8 cellular contexts compared by ENCODE assay signal in the genomic region with DNA sequence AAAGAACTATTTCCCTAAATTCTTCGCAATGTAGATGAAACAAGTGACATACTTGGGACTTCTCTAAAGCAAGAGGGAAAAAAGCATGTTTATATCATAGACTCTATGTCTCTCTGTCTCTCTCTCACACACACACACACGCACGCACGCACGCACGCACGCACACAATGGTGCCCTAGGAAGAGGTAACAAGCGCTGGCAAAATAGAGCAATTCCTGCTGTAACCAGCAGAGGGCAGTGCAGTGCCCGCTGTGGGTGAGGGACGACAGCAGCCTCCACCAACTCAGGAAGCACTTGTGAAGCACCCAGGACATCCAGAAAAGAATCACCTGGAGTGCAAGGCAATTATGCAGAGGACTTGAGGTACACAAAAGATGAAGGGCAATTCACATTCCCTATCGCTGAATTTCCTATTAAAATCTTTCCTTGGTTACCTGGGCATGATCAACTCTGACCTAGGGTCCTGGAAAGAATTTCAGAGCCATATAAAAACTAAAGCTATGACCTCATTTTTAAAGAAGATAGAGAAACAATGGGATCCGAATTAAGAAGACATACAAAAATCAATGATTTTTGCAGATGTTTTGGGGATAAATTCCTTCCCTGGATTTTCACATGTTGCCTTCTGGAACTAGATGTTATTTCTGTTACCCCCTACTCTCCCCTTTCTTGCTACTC.
DNase-seq lines count a peak whose midpoint lies in the region; ATAC-seq and TF ChIP-seq lines count a peak whose summit lies in the region.

No MANE protein-coding gene starts in this region.

- H3K27ac ChIP-seq in suprapubic skin = no peak overlapping the region

- no peaks in the 10 kb centered on the region for H3K36me3 Mint-ChIP-seq in neural crest cell (ENCODE audit: low read depth)

- H3K4me1 ChIP-seq in suprapubic skin = peaks cover 8% of the 10 kb centered on the region

- H3K27ac Mint-ChIP-seq in neural crest cell (ENCODE audit: unreplicated experiment) = no peak overlapping the region

- H3K9me3 Mint-ChIP-seq in neural crest cell = no peaks in the 10 kb centered on the region

- 30% methylated on average over 12 of the region's 12 CpGs for WGBS in suprapubic skin

- H3K27me3 Mint-ChIP-seq in neural crest cell (ENCODE audit: low read depth) = no peaks in the 10 kb centered on the region

- no peak overlapping the region for H3K4me3 Mint-ChIP-seq in neural crest cell

- peaks cover 23% of the 10 kb centered on the region for H3K4me1 Mint-ChIP-seq in neural crest cell

- H3K9me3 ChIP-seq in suprapubic skin = no peaks in the 10 kb centered on the region

- no peak overlapping the region for H3K4me3 ChIP-seq in suprapubic skin

- DNase-seq in COLO668 (lab: John Stamatoyannopoulos, UW; ENCODE audit: unreplicated experiment) (peak; percentile 67), NCI-H524 treated with DMSO at 0.1 percent for 48 hours (lab: John Stamatoyannopoulos, UW) (peak; percentile 30), neural crest cell (ENCODE audit: low read depth, low spot score) (peak; percentile 87), suprapubic skin (ENCODE audit: low spot score in 2 of 2) (peak in 1 of 2 donors; percentile 66)
- peak; percentile 34 to 65 (median 38) for DNase-seq in activated CD8-positive, alpha-beta memory T cell treated with anti-CD3 and anti-CD28 coated beads for 48 hours (ENCODE audit: low read depth in 2 of 3, low spot score in 2 of 3)

- ATAC-seq in GM19397 (IDR thresholded peaks at IDR 0.05; ENCODE audit: unreplicated experiment) (peak; percentile 87), HG03442 (IDR thresholded peaks at IDR 0.05; ENCODE audit: unreplicated experiment) (peak; percentile 92), esophagus mucosa (peak; percentile 80)

- TF ChIP-seq EP300 in suprapubic skin (IDR thresholded peaks at IDR 0.05) = no peak

- no peaks in the 10 kb centered on the region for H3K27me3 ChIP-seq in suprapubic skin

- H3K36me3 ChIP-seq in suprapubic skin = no peaks in the 10 kb centered on the region

- TF ChIP-seq CTCF in neural crest cell (conservative IDR thresholded peaks at IDR 0.05) = peak; percentile 91
- TF ChIP-seq CTCF in suprapubic skin (IDR thresholded peaks at IDR 0.05) = peak; percentile 15 to 81

- no peak for TF ChIP-seq POLR2A in suprapubic skin (IDR thresholded peaks at IDR 0.05)
